8 cellular contexts compared by ENCODE assay signal in genomic region chr7:114085592-114086490, GRCh38.
DNase-seq lines count a peak whose midpoint lies in the region; ATAC-seq and TF ChIP-seq lines count a peak whose summit lies in the region.

No MANE protein-coding gene starts in this region.

- TF ChIP-seq CTCF in CD14-positive monocyte (IDR thresholded peaks at IDR 0.05): no peak

- H3K27ac Mint-ChIP-seq in CD14-positive monocyte: peak overlapping the region in 1 of 7 donors; percentile 20
- peak overlapping the region; percentile 8 for H3K27ac Mint-ChIP-seq in T-helper 17 cell

- H3K9me3 ChIP-seq in T-helper 17 cell (ENCODE audit: control insufficient read depth, low read length, poor library complexity, severe bottlenecking) (peaks cover 3% of the 10 kb centered on the region), endocrine pancreas (ENCODE audit: control insufficient read depth, low read length) (no peaks in the 10 kb centered on the region)

- peaks cover 2% of the 10 kb centered on the region for H3K27me3 ChIP-seq in endocrine pancreas (ENCODE audit: control insufficient read depth, insufficient read depth, low read length)

- peak overlapping the region; percentile 52 for H3K4me3 ChIP-seq in endocrine pancreas (ENCODE audit: control insufficient read depth, insufficient read depth, low read length)

- H3K36me3 ChIP-seq in endocrine pancreas (ENCODE audit: control insufficient read depth, insufficient read depth, low read length): no peaks in the 10 kb centered on the region

- H3K4me3 Mint-ChIP-seq in CD14-positive monocyte (peak overlapping the region; percentile 84 to 100), T-helper 17 cell (peak overlapping the region; percentile 94)

- ATAC-seq in GM19438 (IDR thresholded peaks at IDR 0.05; ENCODE audit: low read depth, unreplicated experiment) (peak; percentile 23), T-helper 17 cell (peak; percentile 69), HG02610 (IDR thresholded peaks at IDR 0.05; ENCODE audit: unreplicated experiment) (no peak)

- peak overlapping the region; percentile 48 for H3K9ac ChIP-seq in endocrine pancreas (ENCODE audit: control insufficient read depth, insufficient read depth, low read length)

- intact Hi-C loops in CD14-positive monocyte (cut with micrococcal nuclease): no loop called here

- peaks cover 15% of the 10 kb centered on the region for H3K4me1 ChIP-seq in endocrine pancreas (ENCODE audit: control insufficient read depth, insufficient read depth, low read length)

- H3K4me1 Mint-ChIP-seq in CD14-positive monocyte (peaks cover 51% of the 10 kb centered on the region), T-helper 17 cell (peaks cover 34% of the 10 kb centered on the region)

- peak overlapping the region; percentile 31 for H3K27ac ChIP-seq in substantia nigra (ENCODE audit: low read depth, low read length, poor library complexity, severe bottlenecking)

- H3K27me3 Mint-ChIP-seq in CD14-positive monocyte (ENCODE audit: low read depth in 3 of 3) (peaks cover 83 to 92% (median 89%) of the 10 kb centered on the region in 3 donors), T-helper 17 cell (peaks cover 75% of the 10 kb centered on the region)

- H3K9me3 Mint-ChIP-seq in CD14-positive monocyte: peaks cover 0 to 35% (median 12%) of the 10 kb centered on the region in 7 donors

- peaks cover 6 to 27% of the 10 kb centered on the region in 2 donors for H3K36me3 Mint-ChIP-seq in CD14-positive monocyte
- H3K36me3 Mint-ChIP-seq in T-helper 17 cell (ENCODE audit: low read depth): no peaks in the 10 kb centered on the region

- DNase-seq in CD14-positive monocyte (ENCODE audit: low spot score): no peak
- peak; percentile 91 for DNase-seq in NCI-H1417 treated with DMSO at 0.1 percent for 48 hours (lab: John Stamatoyannopoulos, UW)
- DNase-seq in T-helper 17 cell: no peak
- DNase-seq in lung microvascular endothelial cell (ENCODE audit: low read depth in 2 of 2): peak; percentile 33 to 90
- DNase-seq in substantia nigra (lab: John Stamatoyannopoulos, UW): peak in 26 of 49 donors; percentile 17 to 71 (median 45)

Comparison
In these comparisons a context has a peak if more than half of its experiments do, and no peak if none do; other contexts are left out.
1. DNase-seq: peak in NCI-H1417 treated with DMSO at 0.1 percent for 48 hours (single experiment), lung microvascular endothelial cell (2 of 2) and substantia nigra (26 of 49); none in CD14-positive monocyte (single experiment) and T-helper 17 cell (0 of 3).